ENCODE assay signal across 21 cellular contexts in genomic region chr20:51811514-51811913, GRCh38. TPM values are rescaled to one million over a fixed set of nuclear protein-coding genes. Genes with fewer than 3 reads are reported as not detected.
DNase-seq lines count a peak whose midpoint lies in the region; ATAC-seq, FAIRE-seq and TF ChIP-seq lines count a peak whose summit lies in the region.
"Had no signal": no experiment of that assay in that cellular context is flagged by ENCODE, and none has a peak within 500 bp of the region (broad histone marks: within the 10 kb centered on the region; RNA-seq: fewer than 3 reads in every experiment).

No MANE protein-coding gene starts in this region.

- no peak overlapping the region for H3K4me3 ChIP-seq in HEK293 (ENCODE audit: low read depth, low read length)
- H3K4me3 ChIP-seq in iPS-20b (ENCODE audit: low read length) = 0 out of 2 replicates have a peak overlapping the region, but pooled peaks have one; percentile 0
- H3K4me3 ChIP-seq: GM23248, MG63 had no signal

- no peak for FAIRE-seq in GM19239 (lab: Jason Lieb, UNC)

- CTCF ChIA-PET in HEK293 (lab: Yijun Ruan, JAX) = interaction anchor here (0.6 kb wide), 1 partner anchor 550 kb away, joined by 3 read pairs; no protein-coding TSS in a partner anchor

- H3K36me3 ChIP-seq in HEK293 (ENCODE audit: control insufficient read depth in 2 of 2, insufficient read depth in 1 of 2, low read length in 2 of 2) (no peaks in the 10 kb centered on the region), iPS-20b (ENCODE audit: insufficient read depth, low read depth, low read length) (no peaks in the 10 kb centered on the region)
- H3K36me3 ChIP-seq: MG63 had no signal

- peak overlapping the region; percentile 56 for H3K9ac ChIP-seq in iPS-20b (ENCODE audit: low read depth, low read length)
- H3K9ac ChIP-seq: GM23248 had no signal

- H3K4me1 ChIP-seq in HEK293 (ENCODE audit: control insufficient read depth, insufficient read depth, low read length) = no peaks in the 10 kb centered on the region
- H3K4me1 ChIP-seq in iPS-20b (ENCODE audit: insufficient read depth, low read length) = peaks cover 23% of the 10 kb centered on the region
- no peaks in the 10 kb centered on the region for H3K4me1 ChIP-seq in foreskin keratinocyte

- POLR2A ChIA-PET in HEK293 (lab: Yijun Ruan, JAX) = no interaction called here

- TF ChIP-seq CTCF in HEK293 (tag by site-specific recombination; IDR thresholded peaks at IDR 0.05) (no peak), foreskin keratinocyte (conservative IDR thresholded peaks at IDR 0.05) (no peak)

- no peaks in the 10 kb centered on the region for H3K9me3 ChIP-seq in HEK293 (ENCODE audit: control insufficient read depth, insufficient read depth, low read depth, low read length)
- H3K9me3 ChIP-seq in iPS-20b (ENCODE audit: insufficient read depth, low read depth, low read length) = no peaks in the 10 kb centered on the region
- H3K9me3 ChIP-seq: MG63 had no signal

- H3K27ac ChIP-seq in HEK293 (ENCODE audit: extremely low read depth, low read depth, low read length) (no peak overlapping the region), iPS-20b (ENCODE audit: low read length) (peak overlapping the region; percentile 22), foreskin keratinocyte (no peak overlapping the region)
- H3K27ac ChIP-seq: GM23248, RWPE1 had no signal

- peak; percentile 56 for DNase-seq in NCI-H146 treated with DMSO at 0.1 percent for 48 hours (lab: John Stamatoyannopoulos, UW; ENCODE audit: unreplicated experiment)
- DNase-seq in HK-2 (ENCODE audit: unreplicated experiment) = no peak
- no peak for DNase-seq in LoVo (ENCODE audit: low spot score)
- no peak for DNase-seq in foreskin keratinocyte
- DNase-seq in GM19239 (ENCODE audit: insufficient read length, low spot score) = no peak
- DNase-seq: ACHN; C1 segment of cervical spinal cord; CD8-positive, alpha-beta memory T cell; DMS79; Karpas-422; MG63; NCI-H1092; NCI-H1694; NCI-H2081 treated with DMSO at 0.1 percent for 48 hours; NCI-H510A had no signal

- no peaks in the 10 kb centered on the region for H3K27me3 ChIP-seq in iPS-20b (ENCODE audit: insufficient read depth, low read length)
- H3K27me3 ChIP-seq in foreskin keratinocyte = peaks cover 4% of the 10 kb centered on the region
- H3K27me3 ChIP-seq: MG63 had no signal

- no peak for ATAC-seq in foreskin keratinocyte
- ATAC-seq: PC-3 had no signal

TF ChIP-seq in HEK293, 187 proteins besides CTCF, POLR2A, EP300 and RAD21:
- no peak for TF ChIP-seq ZNF544 (tag by site-specific recombination; IDR thresholded peaks at IDR 0.05)
- TF ChIP-seq PRDM6 (tag by site-specific recombination; IDR thresholded peaks at IDR 0.05) = 0 out of 2 replicates have a peak, but pooled peaks have one; percentile 17
TF ChIP-seq in HEK293: peak in this region for 1.

RNA-seq across cellular contexts. Expression of gene SALL4, which starts 9.2 kb away (rescaled TPM):
- 0.32 and 0.68 TPM in 2 replicates for total RNA-seq in foreskin keratinocyte
- polyA plus RNA-seq in foreskin keratinocyte = 0.10 and 0.29 TPM in 2 replicates
- total RNA-seq: GM23248 had no signal
- polyA plus RNA-seq: CD8-positive, alpha-beta memory T cell; GM23248; IgD-negative memory B cell had no signal

RNA-seq across cellular contexts. Expression of gene ATP9A, which starts 43.3 kb away (rescaled TPM):
- 5.9 and 8.7 TPM in 2 replicates for total RNA-seq in foreskin keratinocyte
- 1.1 and 1.7 TPM in 2 replicates for polyA plus RNA-seq in foreskin keratinocyte
